Comparison of ENCODE assay signal across 8 cellular contexts in genomic region chrX:85084770-85085393, GRCh38.
A peak's percentile ranks its signal among the peaks of the same experiment; 100 is the strongest.
DNase-seq lines count a peak whose midpoint lies in the region; ATAC-seq and TF ChIP-seq lines count a peak whose summit lies in the region.

No MANE protein-coding gene starts in this region.

- H3K27ac ChIP-seq in colonic mucosa: no peak overlapping the region

- ATAC-seq in HG02678 (IDR thresholded peaks at IDR 0.05; ENCODE audit: unreplicated experiment): peak; percentile 69

- H3K27me3 ChIP-seq in colonic mucosa: no peaks in the 10 kb centered on the region

- H3K4me1 ChIP-seq in colonic mucosa: no peaks in the 10 kb centered on the region

- TF ChIP-seq CTCF in GM10248 (IDR thresholded peaks at IDR 0.05; ENCODE audit: control extremely low read depth, extremely low read depth, low read depth, missing control alignments) (peak; percentile 61), colonic mucosa (IDR thresholded peaks at IDR 0.05) (peak; percentile 84)

- POLR2A ChIA-PET in GM10248 (lab: Yijun Ruan, JAX): no interaction called here

- CTCF ChIA-PET in GM10248 (lab: Yijun Ruan, JAX): interaction anchor here (0.7 to 1.8 kb wide), 7 partner anchors 10 to 34 kb away, joined by 3 to 11 read pairs (median 4); no protein-coding TSS in a partner anchor

- H3K9ac ChIP-seq in colonic mucosa (ENCODE audit: low read depth in 2 of 2, low read length in 2 of 2): no peak overlapping the region

- intact Hi-C loops in colonic mucosa (cut with DNase I): loop anchor here (10.0 kb wide), 1 partner anchor 460 kb away; no protein-coding TSS in a partner anchor

- H3K4me3 ChIP-seq in colonic mucosa: no peak overlapping the region

- no peaks in the 10 kb centered on the region for H3K9me3 ChIP-seq in colonic mucosa

- peak; percentile 49 for DNase-seq in AG08396 (ENCODE audit: low spot score)
- DNase-seq in GM10248 (ENCODE audit: extremely low spot score): peak; percentile 39
- peak; percentile 18 for DNase-seq in NCI-H526 treated with DMSO at 0.1 percent for 48 hours (lab: John Stamatoyannopoulos, UW)
- peak; percentile 23 for DNase-seq in colonic mucosa
- DNase-seq in midbrain (lab: John Stamatoyannopoulos, UW): peak; percentile 25
- no peak for DNase-seq in activated CD8-positive, alpha-beta memory T cell treated with anti-CD3 and anti-CD28 coated beads, Interleukin-2, amount 50 U/mL, for 4 hours
- DNase-seq in activated CD8-positive, alpha-beta memory T cell treated with anti-CD3 and anti-CD28 coated beads, Interleukin-2, amount 50 U/mL, for 48 hours: no peak

- no peaks in the 10 kb centered on the region for H3K36me3 ChIP-seq in colonic mucosa

Comparison
In these comparisons a context has a peak if more than half of its experiments do, and no peak if none do; other contexts are left out.
1. DNase-seq: peak in AG08396 (single experiment), GM10248 (single experiment), NCI-H526 treated with DMSO at 0.1 percent for 48 hours (single experiment), colonic mucosa (single experiment) and midbrain (single experiment); none in activated CD8-positive, alpha-beta memory T cell treated with anti-CD3 and anti-CD28 coated beads, Interleukin-2, amount 50 U/mL, for 4 hours (single experiment) and activated CD8-positive, alpha-beta memory T cell treated with anti-CD3 and anti-CD28 coated beads, Interleukin-2, amount 50 U/mL, for 48 hours (single experiment).